In the genomic region with DNA sequence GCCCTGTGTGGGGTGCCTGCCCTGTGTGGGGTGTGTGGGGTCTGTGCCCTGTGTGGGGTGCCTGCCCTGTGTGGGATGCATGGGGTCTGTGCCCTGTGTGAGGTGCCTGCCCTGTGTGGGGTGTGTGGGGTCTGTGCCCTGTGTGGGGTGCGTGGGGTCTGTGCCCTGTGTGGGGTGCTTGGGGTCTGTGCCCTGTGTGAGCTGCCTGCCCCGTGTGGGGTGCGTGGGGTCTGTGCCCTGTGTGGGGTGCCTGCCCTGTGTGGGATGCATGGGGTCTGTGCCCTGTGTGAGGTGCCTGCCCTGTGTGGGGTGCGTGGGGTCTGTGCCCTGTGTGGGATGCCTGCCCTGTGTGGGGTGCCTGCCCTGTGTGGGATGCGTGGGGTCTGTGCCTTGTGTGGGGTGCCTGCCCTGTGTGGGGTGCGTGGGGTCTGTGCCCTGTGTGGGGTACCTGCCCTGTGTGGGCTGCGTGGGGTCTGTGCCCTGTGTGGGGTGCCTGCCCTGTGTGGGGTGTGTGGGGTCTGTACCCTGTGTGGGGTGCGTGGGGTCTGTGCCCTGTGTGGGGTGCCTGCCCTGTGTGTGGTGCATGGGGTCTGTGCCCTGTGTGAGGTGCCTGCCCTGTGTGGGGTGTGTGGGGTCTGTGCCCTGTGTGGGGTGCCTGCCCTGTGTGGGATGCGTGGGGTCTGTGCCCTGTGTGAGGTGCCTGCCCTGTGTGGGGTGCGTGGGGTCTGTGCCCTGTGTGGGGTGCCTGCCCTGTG, we compare ENCODE assay signal across 8 cellular contexts.
DNase-seq lines count a peak whose midpoint lies in the region; ATAC-seq, FAIRE-seq and TF ChIP-seq lines count a peak whose summit lies in the region.
"Not testable (repeated sequence)": the region's sequence is repeated elsewhere in the genome, so short reads cannot be mapped to it uniquely, and the experiment has no call there.

No MANE protein-coding gene starts in this region.

- TF ChIP-seq POLR2A in GM12878 (IDR thresholded peaks at IDR 0.05; ENCODE audit: low read depth, low read length): peak; percentile 42
- not testable (repeated sequence) for TF ChIP-seq POLR2A in gastroesophageal sphincter (IDR thresholded peaks at IDR 0.05); gastrocnemius medialis (IDR thresholded peaks at IDR 0.05); uterus (IDR thresholded peaks at IDR 0.05)

- not testable (repeated sequence) for TF ChIP-seq CTCF in GM12878 (IDR thresholded peaks at IDR 0.05 in 2 of 3, conservative IDR thresholded peaks at IDR 0.05 in 1 of 3; ENCODE audit: control insufficient read depth in 2 of 3, extremely low read depth in 1 of 3, insufficient read depth in 1 of 3, low read depth in 3 of 3, low read length in 3 of 3); gastroesophageal sphincter (IDR thresholded peaks at IDR 0.05); lung (IDR thresholded peaks at IDR 0.05; ENCODE audit: control extremely low read depth, extremely low read depth); gastrocnemius medialis (IDR thresholded peaks at IDR 0.05 in 4 of 5, conservative IDR thresholded peaks at IDR 0.05 in 1 of 5); uterus (IDR thresholded peaks at IDR 0.05)

- ATAC-seq in GM12878; gastroesophageal sphincter; lung (ENCODE audit: insufficient read depth, low FRiP score); gastrocnemius medialis: not testable (repeated sequence)

- H3K4me3 ChIP-seq in BLaER1 treated with 17β-estradiol and CSF1 and Interleukin-3, amounts not matched to agents 10 nM and 100 nM; GM12878; gastroesophageal sphincter; lung; gastrocnemius medialis; uterus: not testable (repeated sequence)

- RAD21 ChIA-PET in GM12878 (lab: Charles Lee; ENCODE audit: unreplicated experiment): not testable (repeated sequence)

- not testable (repeated sequence) for H3K79me2 ChIP-seq in GM12878 (ENCODE audit: control insufficient read depth, insufficient read depth, low read length)

- H3K4me1 Mint-ChIP-seq in dendritic cell treated with granulocyte-macrophage colony-stimulating factor and Interleukin-4, amounts not matched to agents 40 ng/mL and 50 ng/mL, for 4 days (ENCODE audit: low read depth): peaks cover 50% of the 10 kb centered on the region

- peaks cover 85 to 100% (median 100%) of the 10 kb centered on the region in 10 experiments for H3K4me1 ChIP-seq in BLaER1 treated with 17β-estradiol and CSF1 and Interleukin-3, amounts not matched to agents 10 nM and 100 nM
- H3K4me1 ChIP-seq in GM12878 (ENCODE audit: control insufficient read depth, insufficient read depth, low read length): not testable (repeated sequence)
- H3K4me1 ChIP-seq in gastroesophageal sphincter: peaks cover 0 to 80% (median 39%) of the 10 kb centered on the region in 3 donors
- H3K4me1 ChIP-seq in lung (ENCODE audit: control insufficient read depth in 2 of 2, insufficient read depth in 2 of 2, low read length in 2 of 2): peaks cover 0 to 18% of the 10 kb centered on the region in 2 donors
- peaks cover 46 to 60% of the 10 kb centered on the region in 2 donors for H3K4me1 ChIP-seq in gastrocnemius medialis
- peaks cover 0 to 21% of the 10 kb centered on the region in 2 donors for H3K4me1 ChIP-seq in uterus

- BruUV-seq in GM12878 (replicated peaks; lab: Mats Ljungman, UMichigan): not testable (repeated sequence)

- H4K20me1 ChIP-seq in BLaER1 treated with 17β-estradiol and CSF1 and Interleukin-3, amounts not matched to agents 10 nM and 100 nM: peaks cover 99 to 100% (median 100%) of the 10 kb centered on the region in 11 experiments
- not testable (repeated sequence) for H4K20me1 ChIP-seq in GM12878 (ENCODE audit: control insufficient read depth, insufficient read depth)

- not testable (repeated sequence) for TF ChIP-seq EP300 in GM12878 (IDR thresholded peaks at IDR 0.05; ENCODE audit: borderline replicate concordance in 1 of 2, control insufficient read depth in 1 of 2, low read depth in 2 of 2, low read length in 2 of 2); gastroesophageal sphincter (IDR thresholded peaks at IDR 0.05)

- not testable (repeated sequence) for H3K9me3 Mint-ChIP-seq in dendritic cell treated with granulocyte-macrophage colony-stimulating factor and Interleukin-4, amounts not matched to agents 40 ng/mL and 50 ng/mL, for 4 days

- peak overlapping the region; percentile 39 for H3K27ac Mint-ChIP-seq in dendritic cell treated with granulocyte-macrophage colony-stimulating factor and Interleukin-4, amounts not matched to agents 40 ng/mL and 50 ng/mL, for 4 days

- not testable (repeated sequence) for H3K4me3 Mint-ChIP-seq in dendritic cell treated with granulocyte-macrophage colony-stimulating factor and Interleukin-4, amounts not matched to agents 40 ng/mL and 50 ng/mL, for 4 days

- H3K9me3 ChIP-seq in BLaER1 treated with 17β-estradiol and CSF1 and Interleukin-3, amounts not matched to agents 10 nM and 100 nM (replicated peaks in 1 of 11); GM12878 (replicated peaks; ENCODE audit: control insufficient read depth, insufficient read depth, low read length); gastroesophageal sphincter; lung (ENCODE audit: control insufficient read depth in 2 of 2, insufficient read depth in 1 of 2, low read length in 1 of 2); gastrocnemius medialis; uterus: not testable (repeated sequence)

- SMC1A ChIA-PET in GM12878 (lab: Charles Lee; ENCODE audit: uncharacterized antibody, unreplicated experiment): not testable (repeated sequence)

- in situ Hi-C loops in GM12878 (cut with MboI); gastrocnemius medialis (cut with MboI; ENCODE audit: low sequenced_read_pairs in 4 of 4): not testable (repeated sequence)

- not testable (repeated sequence) for H2AFZ ChIP-seq in GM12878 (ENCODE audit: control insufficient read depth, low read depth, low read length)

- intact Hi-C loops in GM12878 (cut with micrococcal nuclease; ENCODE audit: unreplicated experiment); dendritic cell treated with granulocyte-macrophage colony-stimulating factor and Interleukin-4, amounts not matched to agents 40 ng/mL and 50 ng/mL, for 4 days (cut with micrococcal nuclease); uterus (cut with DNase I; ENCODE audit: low total_unique reads): not testable (repeated sequence)
- intact Hi-C loops in gastrocnemius medialis (cut with DNase I; ENCODE audit: low total_unique reads): loop anchor here (2.0 to 5.0 kb wide), 4 partner anchors 21 to 258 kb away; a partner anchor contains a TSS

- peak overlapping the region in 9 of 11 experiments; percentile 54 to 72 (median 68); a peak in 14 of 22 replicates for H3K27ac ChIP-seq in BLaER1 treated with 17β-estradiol and CSF1 and Interleukin-3, amounts not matched to agents 10 nM and 100 nM
- not testable (repeated sequence) for H3K27ac ChIP-seq in GM12878 (ENCODE audit: control insufficient read depth, insufficient read depth)
- H3K27ac ChIP-seq in gastroesophageal sphincter: peak overlapping the region; percentile 60 to 92 (median 86)
- H3K27ac ChIP-seq in lung (ENCODE audit: low read depth in 1 of 2, low read length in 1 of 2): peak overlapping the region; percentile 44 to 80
- H3K27ac ChIP-seq in gastrocnemius medialis: peak overlapping the region; percentile 91 to 97 (median 92)
- H3K27ac ChIP-seq in temporal lobe (ENCODE audit: low read depth, low read length): peak overlapping the region; percentile 92
- peak overlapping the region; percentile 60 to 62 for H3K27ac ChIP-seq in uterus

- H3K9ac ChIP-seq in BLaER1 treated with 17β-estradiol and CSF1 and Interleukin-3, amounts not matched to agents 10 nM and 100 nM: peak overlapping the region; percentile 8 to 74 (median 61); a peak in 15 of 22 replicates
- not testable (repeated sequence) for H3K9ac ChIP-seq in GM12878 (ENCODE audit: control insufficient read depth, insufficient read depth, low read length)

- not testable (repeated sequence) for H3K27me3 ChIP-seq in BLaER1 treated with 17β-estradiol and CSF1 and Interleukin-3, amounts not matched to agents 10 nM and 100 nM; GM12878 (replicated peaks in 1 of 2; ENCODE audit: control insufficient read depth in 2 of 2, insufficient read depth in 2 of 2, low read length in 1 of 2); gastroesophageal sphincter; lung (ENCODE audit: control insufficient read depth, insufficient read depth); gastrocnemius medialis; uterus

- H3K27me3 Mint-ChIP-seq in dendritic cell treated with granulocyte-macrophage colony-stimulating factor and Interleukin-4, amounts not matched to agents 40 ng/mL and 50 ng/mL, for 4 days: not testable (repeated sequence)

- DNase-seq in GM12878 (ENCODE audit: low read depth, low spot score); lung (ENCODE audit: low spot score); gastrocnemius medialis; uterus: not testable (repeated sequence)

- not testable (repeated sequence) for TF ChIP-seq RAD21 in GM12878 (IDR thresholded peaks at IDR 0.05; ENCODE audit: insufficient read depth, low read depth, low read length)

- FAIRE-seq in GM12878 (lab: Jason Lieb, UNC): not testable (repeated sequence)

- WGBS in GM12878 (ENCODE audit: insufficient coverage, insufficient replicate concordance, low lambda C conversion rate, missing lambda C conversion rate): 100% methylated on average over 7 of the region's 10 CpGs
- WGBS in gastroesophageal sphincter (ENCODE audit: low coverage in 1 of 2), 2 donors: no CpG with 5 or more reads among the region's 10 CpGs
- WGBS in lung, 2 donors: 94 to 97% methylated on average over 9 to 10 of the region's 10 CpGs

- H3K36me3 ChIP-seq in BLaER1 treated with 17β-estradiol and CSF1 and Interleukin-3, amounts not matched to agents 10 nM and 100 nM: peaks cover 56 to 92% (median 83%) of the 10 kb centered on the region in 11 experiments
- peaks cover 18 to 38% of the 10 kb centered on the region in 2 experiments; a peak in 3 of 4 replicates for H3K36me3 ChIP-seq in GM12878 (ENCODE audit: control insufficient read depth in 2 of 2, insufficient read depth in 2 of 2, low read length in 1 of 2)
- peaks cover 0 to 18% of the 10 kb centered on the region in 2 donors for H3K36me3 ChIP-seq in gastroesophageal sphincter
- H3K36me3 ChIP-seq in lung (ENCODE audit: control insufficient read depth in 2 of 2, insufficient read depth in 2 of 2, low read length in 2 of 2): peaks cover 0 to 32% of the 10 kb centered on the region in 2 donors
- peaks cover 0 to 12% of the 10 kb centered on the region in 2 donors for H3K36me3 ChIP-seq in gastrocnemius medialis
- not testable (repeated sequence) for H3K36me3 ChIP-seq in uterus

- peaks cover 89% of the 10 kb centered on the region for H3K36me3 Mint-ChIP-seq in dendritic cell treated with granulocyte-macrophage colony-stimulating factor and Interleukin-4, amounts not matched to agents 40 ng/mL and 50 ng/mL, for 4 days (ENCODE audit: low read depth)

- POLR2A ChIA-PET in GM12878 (lab: Charles Lee): not testable (repeated sequence)

- CTCF ChIA-PET in GM12878 (lab: Yijun Ruan, JAX): not testable (repeated sequence)

- H3K4me2 ChIP-seq in BLaER1 treated with 17β-estradiol and CSF1 and Interleukin-3, amounts not matched to agents 10 nM and 100 nM: peak overlapping the region; percentile 66 to 100 (median 94)
- H3K4me2 ChIP-seq in GM12878 (ENCODE audit: control insufficient read depth, insufficient read depth): not testable (repeated sequence)
